1 cellular context compared by ENCODE assay signal in the genomic region with DNA sequence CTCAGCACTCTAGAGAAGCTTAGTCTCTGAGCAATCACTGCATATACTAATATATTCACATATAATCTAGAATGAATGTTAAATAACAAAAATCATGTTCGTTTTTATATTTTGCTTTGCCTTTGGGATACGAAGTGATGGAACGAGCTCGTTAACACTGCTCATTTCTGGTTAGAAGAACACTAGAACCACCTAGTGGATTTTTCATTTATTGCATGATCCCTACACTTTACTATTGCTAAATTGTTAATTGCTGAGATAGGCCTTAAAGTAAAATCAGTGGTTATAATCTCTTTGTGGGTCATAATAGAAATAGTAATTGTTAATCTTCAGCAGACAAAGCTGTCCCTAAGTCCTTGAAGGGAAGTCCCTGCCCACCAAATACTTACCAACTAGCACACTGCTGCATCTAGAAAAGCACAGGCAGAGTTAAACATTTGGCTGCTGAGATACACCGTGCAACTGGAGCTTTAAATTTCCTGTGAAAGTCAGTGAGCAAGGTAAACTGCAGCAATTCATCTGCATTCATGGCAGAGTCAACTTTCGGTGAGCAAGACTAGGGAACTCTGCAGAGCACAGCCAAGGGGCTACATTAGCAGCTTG.
A peak's percentile ranks its signal among the peaks of the same experiment; 100 is the strongest.
TF ChIP-seq lines count a peak whose summit lies in the region.

No MANE protein-coding gene starts in this region.

TF ChIP-seq in K562, 482 proteins besides CTCF, POLR2A, EP300 and RAD21 (continued from another document):
- TF ChIP-seq, protein P1, sequence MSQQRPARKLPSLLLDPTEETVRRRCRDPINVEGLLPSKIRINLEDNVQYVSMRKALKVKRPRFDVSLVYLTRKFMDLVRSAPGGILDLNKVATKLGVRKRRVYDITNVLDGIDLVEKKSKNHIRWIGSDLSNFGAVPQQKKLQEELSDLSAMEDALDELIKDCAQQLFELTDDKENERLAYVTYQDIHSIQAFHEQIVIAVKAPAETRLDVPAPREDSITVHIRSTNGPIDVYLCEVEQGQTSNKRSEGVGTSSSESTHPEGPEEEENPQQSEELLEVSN (IDR thresholded peaks at IDR 0.05; ENCODE audit: borderline replicate concordance in 1 of 2, extremely low read depth in 1 of 2, insufficient read depth in 1 of 2, insufficient read length in 1 of 2, low read depth in 1 of 2, low read length in 1 of 2, poor library complexity in 1 of 2, severe bottlenecking in 1 of 2) = no peak
- TF ChIP-seq SMC3 (conservative IDR thresholded peaks at IDR 0.05; ENCODE audit: insufficient read depth, low read depth, low read length) (peak; percentile 38), CEBPG (CRISPR knock-in tag; IDR thresholded peaks at IDR 0.05) (no peak), CEBPG (tag; conservative IDR thresholded peaks at IDR 0.05 in 1 of 2, IDR thresholded peaks at IDR 0.05 in 1 of 2) (peak; percentile 20 to 33; a peak in 2 of 4 replicates)
- TF ChIP-seq, protein P2, sequence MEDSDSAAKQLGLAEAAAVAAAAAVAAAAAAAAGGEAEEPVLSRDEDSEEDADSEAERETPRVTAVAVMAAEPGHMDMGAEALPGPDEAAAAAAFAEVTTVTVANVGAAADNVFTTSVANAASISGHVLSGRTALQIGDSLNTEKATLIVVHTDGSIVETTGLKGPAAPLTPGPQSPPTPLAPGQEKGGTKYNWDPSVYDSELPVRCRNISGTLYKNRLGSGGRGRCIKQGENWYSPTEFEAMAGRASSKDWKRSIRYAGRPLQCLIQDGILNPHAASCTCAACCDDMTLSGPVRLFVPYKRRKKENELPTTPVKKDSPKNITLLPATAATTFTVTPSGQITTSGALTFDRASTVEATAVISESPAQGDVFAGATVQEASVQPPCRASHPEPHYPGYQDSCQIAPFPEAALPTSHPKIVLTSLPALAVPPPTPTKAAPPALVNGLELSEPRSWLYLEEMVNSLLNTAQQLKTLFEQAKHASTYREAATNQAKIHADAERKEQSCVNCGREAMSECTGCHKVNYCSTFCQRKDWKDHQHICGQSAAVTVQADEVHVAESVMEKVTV (CRISPR knock-in tag; IDR thresholded peaks at IDR 0.05) = peak; percentile 66
- TF ChIP-seq, protein P3, sequence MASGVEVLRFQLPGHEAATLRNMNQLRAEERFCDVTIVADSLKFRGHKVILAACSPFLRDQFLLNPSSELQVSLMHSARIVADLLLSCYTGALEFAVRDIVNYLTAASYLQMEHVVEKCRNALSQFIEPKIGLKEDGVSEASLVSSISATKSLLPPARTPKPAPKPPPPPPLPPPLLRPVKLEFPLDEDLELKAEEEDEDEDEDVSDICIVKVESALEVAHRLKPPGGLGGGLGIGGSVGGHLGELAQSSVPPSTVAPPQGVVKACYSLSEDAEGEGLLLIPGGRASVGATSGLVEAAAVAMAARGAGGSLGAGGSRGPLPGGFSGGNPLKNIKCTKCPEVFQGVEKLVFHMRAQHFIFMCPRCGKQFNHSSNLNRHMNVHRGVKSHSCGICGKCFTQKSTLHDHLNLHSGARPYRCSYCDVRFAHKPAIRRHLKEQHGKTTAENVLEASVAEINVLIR (CRISPR knock-in tag; IDR thresholded peaks at IDR 0.05) = no peak
